27 cellular contexts compared by ENCODE assay signal in the genomic region with DNA sequence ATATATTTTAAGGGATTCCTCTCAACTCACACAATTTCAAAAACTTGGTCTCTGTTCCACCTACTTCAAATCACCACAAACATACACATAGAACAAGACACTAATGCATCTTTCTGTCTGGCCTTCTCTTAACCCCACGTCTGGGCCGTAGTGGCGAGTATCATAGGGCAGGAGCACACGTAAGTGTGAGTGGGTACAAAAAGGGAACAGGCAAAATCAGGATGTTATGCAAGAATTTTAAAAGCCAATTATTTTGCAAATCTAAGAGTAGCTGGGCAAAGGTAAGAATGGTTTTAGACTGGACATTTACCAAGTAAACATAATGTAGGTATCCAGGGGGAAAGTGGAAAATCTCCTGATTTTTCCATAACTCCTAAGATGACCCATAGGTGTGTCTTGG. TPM values are rescaled to one million over a fixed set of nuclear protein-coding genes. Genes with fewer than 3 reads are reported as not detected.
DNase-seq lines count a peak whose midpoint lies in the region; ATAC-seq, FAIRE-seq and TF ChIP-seq lines count a peak whose summit lies in the region.
"Had no signal": no experiment of that assay in that cellular context is flagged by ENCODE, and none has a peak within 500 bp of the region (broad histone marks: within the 10 kb centered on the region; RNA-seq: fewer than 3 reads in every experiment).

No MANE protein-coding gene starts in this region.

- TF ChIP-seq CTCF in liver (IDR thresholded peaks at IDR 0.05; ENCODE audit: low read depth, low read length, missing input control) (no peak), HepG2 (CRISPR knock-in tag; IDR thresholded peaks at IDR 0.05) (no peak), adrenal gland (IDR thresholded peaks at IDR 0.05) (no peak), right atrium auricular region (IDR thresholded peaks at IDR 0.05) (no peak)

- intact Hi-C loops in HepG2 (cut with micrococcal nuclease; ENCODE audit: unreplicated experiment), result no loop called here
- intact Hi-C loops in adrenal gland (cut with DNase I), result no loop called here

- in situ Hi-C loops in HepG2 (cut with HindIII; ENCODE audit: extremely low pct_ligation_motif_present, low pct_unique_long_range_greater_than_20kb), result no loop called here
- in situ Hi-C loops in GM23248 (cut with MboI), result no loop called here

- POLR2A ChIA-PET in HepG2 (lab: Yijun Ruan, JAX), result no interaction called here

- H3K27ac ChIP-seq in liver (ENCODE audit: low read depth in 1 of 2, low read length in 2 of 2) (no peak overlapping the region), HepG2 (ENCODE audit: extremely low read length, insufficient read depth, low read length) (no peak overlapping the region), adrenal gland (no peak overlapping the region), GM23248 (no peak overlapping the region), right atrium auricular region (no peak overlapping the region)
- H3K27ac ChIP-seq: BLaER1 treated with 17β-estradiol and CSF1 and Interleukin-3, amounts not matched to agents 10 nM and 100 nM; HL-60 had no signal

- H3K4me1 ChIP-seq in liver (ENCODE audit: control insufficient read depth in 4 of 4, insufficient read depth in 4 of 4, low read length in 3 of 4) (peaks cover 4 to 11% (median 7%) of the 10 kb centered on the region in 4 donors), HepG2 (ENCODE audit: insufficient read depth, low read length) (peaks cover 9% of the 10 kb centered on the region), adrenal gland (replicated peaks in 1 of 2) (peaks cover 0 to 3% of the 10 kb centered on the region in 2 donors), GM23248 (ENCODE audit: insufficient read depth) (peaks cover 17% of the 10 kb centered on the region), right atrium auricular region (no peaks in the 10 kb centered on the region)

- no peaks in the 10 kb centered on the region for H3K9me3 ChIP-seq in liver (ENCODE audit: control insufficient read depth in 4 of 4, low read length in 3 of 4)
- H3K9me3 ChIP-seq in HepG2 (ENCODE audit: low read length), result no peaks in the 10 kb centered on the region
- no peaks in the 10 kb centered on the region for H3K9me3 ChIP-seq in adrenal gland (replicated peaks in 1 of 3)
- H3K9me3 ChIP-seq in GM23248 (ENCODE audit: low read depth), result no peaks in the 10 kb centered on the region
- no peaks in the 10 kb centered on the region for H3K9me3 ChIP-seq in right atrium auricular region
- H3K9me3 ChIP-seq: BLaER1 treated with 17β-estradiol and CSF1 and Interleukin-3, amounts not matched to agents 10 nM and 100 nM; SK-N-SH had no signal

- H3K4me3 ChIP-seq in liver (ENCODE audit: low read depth in 1 of 3, low read length in 3 of 3) (no peak overlapping the region), HepG2 (replicated peaks in 1 of 3; ENCODE audit: insufficient read depth in 1 of 3, low read depth in 2 of 3, low read length in 3 of 3) (no peak overlapping the region), adrenal gland (no peak overlapping the region), GM23248 (no peak overlapping the region), right atrium auricular region (no peak overlapping the region)
- H3K4me3 ChIP-seq: BLaER1 treated with 17β-estradiol and CSF1 and Interleukin-3, amounts not matched to agents 10 nM and 100 nM had no signal

- no peak for TF ChIP-seq EP300 in HepG2 (IDR thresholded peaks at IDR 0.05; ENCODE audit: low read depth in 2 of 2, low read length in 2 of 2)
- no peak for TF ChIP-seq EP300 in HepG2 (CRISPR knock-in tag; IDR thresholded peaks at IDR 0.05; ENCODE audit: borderline replicate concordance)

- WGBS in liver, result 33% methylated on average over 4 of the region's 4 CpGs
- 97% methylated on average over 4 of the region's 4 CpGs for WGBS in HepG2 (ENCODE audit: low lambda C conversion rate)
- 78 to 92% (median 84%) methylated on average over 4 of the region's 4 CpGs for WGBS in adrenal gland, 4 donors
- WGBS in GM23248 (ENCODE audit: low coverage in 1 of 2, low lambda C conversion rate in 2 of 2, missing lambda C conversion rate in 2 of 2), 2 experiments, result 97 to 98% methylated on average over 4 of the region's 4 CpGs

- H3K9me2 ChIP-seq in GM23248 (ENCODE audit: insufficient read depth), result no peaks in the 10 kb centered on the region
- H3K9me2 ChIP-seq: SK-N-SH had no signal

- no peak for TF ChIP-seq POLR2A in HepG2 (IDR thresholded peaks at IDR 0.05; ENCODE audit: insufficient read depth in 1 of 2, low read depth in 2 of 2, low read length in 2 of 2)
- TF ChIP-seq POLR2A in adrenal gland (IDR thresholded peaks at IDR 0.05), result no peak

- FAIRE-seq in HepG2 (lab: Jason Lieb, UNC), result no peak
- FAIRE-seq: A204.1, GM18507, RCC 7860 had no signal

- H3K27me3 ChIP-seq in liver (ENCODE audit: control insufficient read depth in 4 of 4, insufficient read depth in 4 of 4, low read length in 3 of 4) (no peaks in the 10 kb centered on the region), HepG2 (ENCODE audit: control insufficient read depth in 1 of 2, insufficient read depth in 2 of 2, low read length in 2 of 2) (no peaks in the 10 kb centered on the region), adrenal gland (no peaks in the 10 kb centered on the region), GM23248 (replicated peaks; ENCODE audit: insufficient read depth) (no peaks in the 10 kb centered on the region), right atrium auricular region (no peaks in the 10 kb centered on the region)
- H3K27me3 ChIP-seq: BLaER1 treated with 17β-estradiol and CSF1 and Interleukin-3, amounts not matched to agents 10 nM and 100 nM had no signal

- H4K20me1 ChIP-seq in HepG2 (ENCODE audit: insufficient read depth, low read length) (no peaks in the 10 kb centered on the region), GM23248 (ENCODE audit: insufficient read depth) (no peaks in the 10 kb centered on the region)

- no peak overlapping the region for H3K4me2 ChIP-seq in HepG2 (ENCODE audit: low read depth, low read length)
- no peak overlapping the region for H3K4me2 ChIP-seq in GM23248 (ENCODE audit: unreplicated experiment)
- H3K4me2 ChIP-seq: SK-N-SH had no signal

- H3K36me3 ChIP-seq in liver (ENCODE audit: control insufficient read depth in 4 of 4, insufficient read depth in 3 of 4, low read depth in 1 of 4, low read length in 3 of 4), result peaks cover 2 to 11% (median 7%) of the 10 kb centered on the region in 4 donors
- peaks cover 0 to 6% of the 10 kb centered on the region in 2 experiments; a peak in 1 of 5 replicates for H3K36me3 ChIP-seq in HepG2 (replicated peaks in 1 of 2; ENCODE audit: control insufficient read depth in 1 of 2, insufficient read depth in 2 of 2, low read length in 2 of 2)
- H3K36me3 ChIP-seq in adrenal gland (replicated peaks in 1 of 2), result peaks cover 0 to 38% of the 10 kb centered on the region in 2 donors
- H3K36me3 ChIP-seq in GM23248 (ENCODE audit: low read depth), result peaks cover 37% of the 10 kb centered on the region
- peaks cover 35% of the 10 kb centered on the region for H3K36me3 ChIP-seq in right atrium auricular region

- no TSS peak for BruUV-seq in HepG2 (replicated peaks; lab: Mats Ljungman, UMichigan)

- DNase-seq in HepG2 (ENCODE audit: low spot score) (no peak), NOMO-1 treated with DMSO at 0.1 percent for 48 hours (lab: John Stamatoyannopoulos, UW; ENCODE audit: unreplicated experiment) (peak; percentile 36), left lobe of liver (ENCODE audit: low spot score) (no peak), adrenal gland (no peak), GM23248 (no peak), right atrium auricular region (ENCODE audit: low spot score) (no peak)
- DNase-seq: CD4-positive, alpha-beta memory T cell; COR-L47; DMS53; H9; Karpas-422; NCI-H1092; NCI-H1417 treated with DMSO at 0.1 percent for 48 hours; NCI-H1694 treated with DMSO at 0.1 percent for 48 hours; NCI-H2081; NCI-H2227 treated with DMSO at 0.1 percent for 48 hours; NCI-H526 treated with DMSO at 0.1 percent for 48 hours; SIG-M5; SK-N-SH; SW 1271 had no signal

- CTCF ChIA-PET in HepG2 (lab: Yijun Ruan, JAX; ENCODE audit: low intra/inter-chr PET ratio, low total read pairs), result no interaction called here

- H2AFZ ChIP-seq in HepG2 (ENCODE audit: low read length) (no peak overlapping the region), GM23248 (no peak overlapping the region)

- ATAC-seq in HepG2 (no peak), left lobe of liver (peak; percentile 86), GM19397 (IDR thresholded peaks at IDR 0.05; ENCODE audit: unreplicated experiment) (no peak)

- H3F3A ChIP-seq in GM23248 (ENCODE audit: insufficient read depth), result peaks cover 22% of the 10 kb centered on the region; the same call in 1 of the 2 replicates

- H3K79me2 ChIP-seq in HepG2 (ENCODE audit: insufficient read depth, low read length) (no peaks in the 10 kb centered on the region), GM23248 (ENCODE audit: insufficient read depth) (no peaks in the 10 kb centered on the region)

- H3K9ac ChIP-seq in liver (ENCODE audit: low read depth in 1 of 2, low read length in 2 of 2) (no peak overlapping the region), HepG2 (ENCODE audit: insufficient read depth, low read depth, low read length) (no peak overlapping the region), GM23248 (no peak overlapping the region)
- H3K9ac ChIP-seq: BLaER1 treated with 17β-estradiol and CSF1 and Interleukin-3, amounts not matched to agents 10 nM and 100 nM; SK-N-SH had no signal

- no peak for TF ChIP-seq RAD21 in liver (IDR thresholded peaks at IDR 0.05)
- no peak for TF ChIP-seq RAD21 in HepG2 (CRISPR knock-in tag; IDR thresholded peaks at IDR 0.05)

RNA-seq across cellular contexts. Expression of a gene that starts 35.1 kb away (rescaled TPM):
- 10 to 100 TPM in 1 of 2 donors, 1 to 10 TPM in 1; 9.2 to 12.6 TPM for total RNA-seq in liver
- 1 to 10 TPM; 5.3 to 6.1 TPM for polyA plus RNA-seq in liver
- 7.8 and 12.5 TPM in 2 replicates for total RNA-seq in HepG2 (2016; rRNA removed; fragmentation: Illumina TruSeq; extraction: Trizol)
- 0.79 and 0.91 TPM in 2 replicates for total RNA-seq in HepG2 (2016; cell fraction: cytosol; rRNA removed; fragmentation: Illumina TruSeq; extraction: Trizol; ENCODE audit: low read depth)
- total RNA-seq in HepG2 (2016; cell fraction: insoluble cytoplasmic fraction; rRNA removed; fragmentation: Illumina TruSeq; extraction: Trizol), result 7.9 and 13.8 TPM in 2 replicates
- 3.2 and 3.4 TPM in 2 replicates for total RNA-seq in HepG2 (2016; cell fraction: membrane; rRNA removed; fragmentation: Illumina TruSeq; extraction: Trizol)
- total RNA-seq in HepG2 (2016; cell fraction: nucleus; rRNA removed; fragmentation: Illumina TruSeq; extraction: Trizol), result 5.7 and 6.2 TPM in 2 replicates
- polyA plus RNA-seq in HepG2 (2011; rRNA removed), result 2.4 and 3.4 TPM in 2 replicates
- 1.3 and 2.1 TPM in 2 replicates for polyA plus RNA-seq in HepG2 (2011; cell fraction: cytosol; rRNA removed)
- 1.1 and 1.4 TPM in 2 replicates for polyA plus RNA-seq in HepG2 (2011; cell fraction: nucleus; rRNA removed)
- 3.9 and 4.1 TPM in 2 replicates for polyA plus RNA-seq in HepG2 (2012)
- polyA plus RNA-seq in HepG2 (2016; cell fraction: cytosol; fragmentation: Illumina TruSeq; extraction: Trizol; ENCODE audit: low read depth), result 0.24 and 0.27 TPM in 2 replicates
- 9.2 and 9.8 TPM in 2 replicates for polyA plus RNA-seq in HepG2 (2016; cell fraction: insoluble cytoplasmic fraction; fragmentation: Illumina TruSeq; extraction: Trizol; ENCODE audit: low read depth)
- polyA plus RNA-seq in HepG2 (2016; cell fraction: membrane; fragmentation: Illumina TruSeq; extraction: Trizol; ENCODE audit: low read depth), result 1.3 and 1.4 TPM in 2 replicates
- polyA plus RNA-seq in HepG2 (2016; cell fraction: nucleus; fragmentation: Illumina TruSeq; extraction: Trizol; ENCODE audit: insufficient read depth, low read depth), result 6.0 and 6.2 TPM in 2 replicates
- polyA minus RNA-seq in HepG2 (2011; rRNA and poly(A)+ RNA removed; ENCODE audit: low replicate concordance), result 2.6 and 3.3 TPM in 2 replicates
- 4.2 and 5.3 TPM in 2 replicates for polyA minus RNA-seq in HepG2 (2011; cell fraction: cytosol; rRNA and poly(A)+ RNA removed)
- polyA minus RNA-seq in HepG2 (2011; cell fraction: nucleus; rRNA and poly(A)+ RNA removed), result 4.8 and 5.1 TPM in 2 replicates
- 4.8 TPM for total RNA-seq in left lobe of liver
- 10 to 100 TPM; 21.7 to 50.8 (median 36.1) TPM for total RNA-seq in adrenal gland
- 10 to 100 TPM in 1 of 3 donors, 1 to 10 TPM in 2; 6.0 to 57.2 (median 7.1) TPM for polyA plus RNA-seq in adrenal gland
- 37.2 and 40.8 TPM in 2 replicates for total RNA-seq in GM23248 (2014; rRNA removed; shearing (Covaris generic))
- 25.5 and 26.1 TPM in 2 replicates for polyA plus RNA-seq in GM23248 (2016; fragmentation: Nextera tagmentation; extraction: Ambion mirVana)
- 10 to 100 TPM; 14.8 to 21.2 TPM for total RNA-seq in right atrium auricular region

RNA-seq across cellular contexts. Expression of a gene that starts 49.2 kb away (rescaled TPM):
- 10 to 100 TPM; 25.4 to 43.3 TPM for total RNA-seq in liver
- polyA plus RNA-seq in liver, result 1 to 10 TPM; 6.5 to 6.7 TPM
- 46.5 and 66.0 TPM in 2 replicates for total RNA-seq in HepG2 (2016; rRNA removed; fragmentation: Illumina TruSeq; extraction: Trizol)
- total RNA-seq in HepG2 (2016; cell fraction: cytosol; rRNA removed; fragmentation: Illumina TruSeq; extraction: Trizol; ENCODE audit: low read depth), result 12.5 and 13.3 TPM in 2 replicates
- total RNA-seq in HepG2 (2016; cell fraction: insoluble cytoplasmic fraction; rRNA removed; fragmentation: Illumina TruSeq; extraction: Trizol), result 44.8 and 68.4 TPM in 2 replicates
- 36.6 and 36.9 TPM in 2 replicates for total RNA-seq in HepG2 (2016; cell fraction: membrane; rRNA removed; fragmentation: Illumina TruSeq; extraction: Trizol)
- 39.2 and 41.4 TPM in 2 replicates for total RNA-seq in HepG2 (2016; cell fraction: nucleus; rRNA removed; fragmentation: Illumina TruSeq; extraction: Trizol)
- polyA plus RNA-seq in HepG2 (2011; rRNA removed), result 38.3 and 45.4 TPM in 2 replicates
- polyA plus RNA-seq in HepG2 (2011; cell fraction: cytosol; rRNA removed), result 26.4 and 28.5 TPM in 2 replicates
- polyA plus RNA-seq in HepG2 (2011; cell fraction: nucleus; rRNA removed), result 19.6 and 20.1 TPM in 2 replicates
- polyA plus RNA-seq in HepG2 (2012), result 20.4 and 27.1 TPM in 2 replicates
- 2.3 and 2.4 TPM in 2 replicates for polyA plus RNA-seq in HepG2 (2016; cell fraction: cytosol; fragmentation: Illumina TruSeq; extraction: Trizol; ENCODE audit: low read depth)
- polyA plus RNA-seq in HepG2 (2016; cell fraction: insoluble cytoplasmic fraction; fragmentation: Illumina TruSeq; extraction: Trizol; ENCODE audit: low read depth), result 40.2 and 44.8 TPM in 2 replicates
- polyA plus RNA-seq in HepG2 (2016; cell fraction: membrane; fragmentation: Illumina TruSeq; extraction: Trizol; ENCODE audit: low read depth), result 9.0 and 9.5 TPM in 2 replicates
- polyA plus RNA-seq in HepG2 (2016; cell fraction: nucleus; fragmentation: Illumina TruSeq; extraction: Trizol; ENCODE audit: insufficient read depth, low read depth), result 33.1 and 38.3 TPM in 2 replicates
- 69.1 and 83.6 TPM in 2 replicates for polyA minus RNA-seq in HepG2 (2011; rRNA and poly(A)+ RNA removed; ENCODE audit: low replicate concordance)
- polyA minus RNA-seq in HepG2 (2011; cell fraction: cytosol; rRNA and poly(A)+ RNA removed), result 30.0 and 34.4 TPM in 2 replicates
- polyA minus RNA-seq in HepG2 (2011; cell fraction: nucleus; rRNA and poly(A)+ RNA removed), result 78.5 and 81.9 TPM in 2 replicates
- 14.3 TPM for total RNA-seq in left lobe of liver
- 10 to 100 TPM; 23.4 to 59.1 (median 38.8) TPM for total RNA-seq in adrenal gland
- 10 to 100 TPM; 11.2 to 36.3 (median 16.2) TPM for polyA plus RNA-seq in adrenal gland
- 54.8 and 62.9 TPM in 2 replicates for total RNA-seq in GM23248 (2014; rRNA removed; shearing (Covaris generic))
- polyA plus RNA-seq in GM23248 (2016; fragmentation: Nextera tagmentation; extraction: Ambion mirVana), result 22.5 and 22.6 TPM in 2 replicates
- 10 to 100 TPM; 24.7 to 27.9 TPM for total RNA-seq in right atrium auricular region
